1 cellular context compared by ENCODE assay signal in the genomic region with DNA sequence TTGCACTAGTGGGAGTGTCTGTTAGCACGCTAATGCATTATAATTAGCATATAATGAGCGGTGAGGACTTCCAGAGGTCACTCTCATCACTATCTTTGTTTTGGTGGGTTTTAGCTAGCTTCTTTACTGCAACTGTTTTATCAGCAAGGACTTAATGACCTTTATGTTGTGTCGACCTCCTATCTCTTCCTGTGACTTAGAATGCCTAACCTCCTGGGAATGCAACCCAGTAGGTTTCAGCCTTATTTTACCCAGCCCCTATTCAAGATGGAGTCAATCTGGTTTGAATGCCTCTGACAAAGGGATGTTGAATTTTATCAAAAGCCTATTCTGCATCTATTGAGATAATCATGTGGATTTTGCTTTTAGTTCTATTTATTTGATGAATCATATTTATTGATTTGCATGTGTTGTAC.
TF ChIP-seq lines count a peak whose summit lies in the region.

No MANE protein-coding gene starts in this region.

TF ChIP-seq in K562, 482 proteins besides CTCF, POLR2A, EP300 and RAD21 (continued from another document):
- no peak for TF ChIP-seq HNRNPLL (IDR thresholded peaks at IDR 0.05; ENCODE audit: low read depth, low read length, poor library complexity, severe bottlenecking)
- TF ChIP-seq, protein P1, sequence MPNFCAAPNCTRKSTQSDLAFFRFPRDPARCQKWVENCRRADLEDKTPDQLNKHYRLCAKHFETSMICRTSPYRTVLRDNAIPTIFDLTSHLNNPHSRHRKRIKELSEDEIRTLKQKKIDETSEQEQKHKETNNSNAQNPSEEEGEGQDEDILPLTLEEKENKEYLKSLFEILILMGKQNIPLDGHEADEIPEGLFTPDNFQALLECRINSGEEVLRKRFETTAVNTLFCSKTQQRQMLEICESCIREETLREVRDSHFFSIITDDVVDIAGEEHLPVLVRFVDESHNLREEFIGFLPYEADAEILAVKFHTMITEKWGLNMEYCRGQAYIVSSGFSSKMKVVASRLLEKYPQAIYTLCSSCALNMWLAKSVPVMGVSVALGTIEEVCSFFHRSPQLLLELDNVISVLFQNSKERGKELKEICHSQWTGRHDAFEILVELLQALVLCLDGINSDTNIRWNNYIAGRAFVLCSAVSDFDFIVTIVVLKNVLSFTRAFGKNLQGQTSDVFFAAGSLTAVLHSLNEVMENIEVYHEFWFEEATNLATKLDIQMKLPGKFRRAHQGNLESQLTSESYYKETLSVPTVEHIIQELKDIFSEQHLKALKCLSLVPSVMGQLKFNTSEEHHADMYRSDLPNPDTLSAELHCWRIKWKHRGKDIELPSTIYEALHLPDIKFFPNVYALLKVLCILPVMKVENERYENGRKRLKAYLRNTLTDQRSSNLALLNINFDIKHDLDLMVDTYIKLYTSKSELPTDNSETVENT (CRISPR knock-in tag; IDR thresholded peaks at IDR 0.05), result no peak
- TF ChIP-seq, protein P2, sequence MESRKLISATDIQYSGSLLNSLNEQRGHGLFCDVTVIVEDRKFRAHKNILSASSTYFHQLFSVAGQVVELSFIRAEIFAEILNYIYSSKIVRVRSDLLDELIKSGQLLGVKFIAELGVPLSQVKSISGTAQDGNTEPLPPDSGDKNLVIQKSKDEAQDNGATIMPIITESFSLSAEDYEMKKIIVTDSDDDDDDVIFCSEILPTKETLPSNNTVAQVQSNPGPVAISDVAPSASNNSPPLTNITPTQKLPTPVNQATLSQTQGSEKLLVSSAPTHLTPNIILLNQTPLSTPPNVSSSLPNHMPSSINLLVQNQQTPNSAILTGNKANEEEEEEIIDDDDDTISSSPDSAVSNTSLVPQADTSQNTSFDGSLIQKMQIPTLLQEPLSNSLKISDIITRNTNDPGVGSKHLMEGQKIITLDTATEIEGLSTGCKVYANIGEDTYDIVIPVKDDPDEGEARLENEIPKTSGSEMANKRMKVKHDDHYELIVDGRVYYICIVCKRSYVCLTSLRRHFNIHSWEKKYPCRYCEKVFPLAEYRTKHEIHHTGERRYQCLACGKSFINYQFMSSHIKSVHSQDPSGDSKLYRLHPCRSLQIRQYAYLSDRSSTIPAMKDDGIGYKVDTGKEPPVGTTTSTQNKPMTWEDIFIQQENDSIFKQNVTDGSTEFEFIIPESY (CRISPR knock-in tag; IDR thresholded peaks at IDR 0.05), result no peak
- no peak for TF ChIP-seq FOXP1 (CRISPR knock-in tag; IDR thresholded peaks at IDR 0.05)
- TF ChIP-seq, protein P3, sequence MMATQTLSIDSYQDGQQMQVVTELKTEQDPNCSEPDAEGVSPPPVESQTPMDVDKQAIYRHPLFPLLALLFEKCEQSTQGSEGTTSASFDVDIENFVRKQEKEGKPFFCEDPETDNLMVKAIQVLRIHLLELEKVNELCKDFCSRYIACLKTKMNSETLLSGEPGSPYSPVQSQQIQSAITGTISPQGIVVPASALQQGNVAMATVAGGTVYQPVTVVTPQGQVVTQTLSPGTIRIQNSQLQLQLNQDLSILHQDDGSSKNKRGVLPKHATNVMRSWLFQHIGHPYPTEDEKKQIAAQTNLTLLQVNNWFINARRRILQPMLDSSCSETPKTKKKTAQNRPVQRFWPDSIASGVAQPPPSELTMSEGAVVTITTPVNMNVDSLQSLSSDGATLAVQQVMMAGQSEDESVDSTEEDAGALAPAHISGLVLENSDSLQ (IDR thresholded peaks at IDR 0.05), result no peak; the same call in 1 of the 2 replicates
- no peak for TF ChIP-seq PHF20 (IDR thresholded peaks at IDR 0.05; ENCODE audit: partially characterized antibody)
- TF ChIP-seq NR3C1 (CRISPR knock-in tag; IDR thresholded peaks at IDR 0.05), result no peak
- TF ChIP-seq, protein P4, sequence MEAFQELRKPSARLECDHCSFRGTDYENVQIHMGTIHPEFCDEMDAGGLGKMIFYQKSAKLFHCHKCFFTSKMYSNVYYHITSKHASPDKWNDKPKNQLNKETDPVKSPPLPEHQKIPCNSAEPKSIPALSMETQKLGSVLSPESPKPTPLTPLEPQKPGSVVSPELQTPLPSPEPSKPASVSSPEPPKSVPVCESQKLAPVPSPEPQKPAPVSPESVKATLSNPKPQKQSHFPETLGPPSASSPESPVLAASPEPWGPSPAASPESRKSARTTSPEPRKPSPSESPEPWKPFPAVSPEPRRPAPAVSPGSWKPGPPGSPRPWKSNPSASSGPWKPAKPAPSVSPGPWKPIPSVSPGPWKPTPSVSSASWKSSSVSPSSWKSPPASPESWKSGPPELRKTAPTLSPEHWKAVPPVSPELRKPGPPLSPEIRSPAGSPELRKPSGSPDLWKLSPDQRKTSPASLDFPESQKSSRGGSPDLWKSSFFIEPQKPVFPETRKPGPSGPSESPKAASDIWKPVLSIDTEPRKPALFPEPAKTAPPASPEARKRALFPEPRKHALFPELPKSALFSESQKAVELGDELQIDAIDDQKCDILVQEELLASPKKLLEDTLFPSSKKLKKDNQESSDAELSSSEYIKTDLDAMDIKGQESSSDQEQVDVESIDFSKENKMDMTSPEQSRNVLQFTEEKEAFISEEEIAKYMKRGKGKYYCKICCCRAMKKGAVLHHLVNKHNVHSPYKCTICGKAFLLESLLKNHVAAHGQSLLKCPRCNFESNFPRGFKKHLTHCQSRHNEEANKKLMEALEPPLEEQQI (IDR thresholded peaks at IDR 0.05), result no peak
- TF ChIP-seq EWSR1 (IDR thresholded peaks at IDR 0.05; ENCODE audit: borderline replicate concordance, low read depth, partially characterized antibody), result no peak
- TF ChIP-seq ATF7 (IDR thresholded peaks at IDR 0.05), result no peak
- TF ChIP-seq, protein P5, sequence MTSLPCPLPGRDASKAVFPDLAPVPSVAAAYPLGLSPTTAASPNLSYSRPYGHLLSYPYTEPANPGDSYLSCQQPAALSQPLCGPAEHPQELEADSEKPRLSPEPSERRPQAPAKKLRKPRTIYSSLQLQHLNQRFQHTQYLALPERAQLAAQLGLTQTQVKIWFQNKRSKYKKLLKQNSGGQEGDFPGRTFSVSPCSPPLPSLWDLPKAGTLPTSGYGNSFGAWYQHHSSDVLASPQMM (CRISPR knock-in tag; IDR thresholded peaks at IDR 0.05), result no peak
- no peak for TF ChIP-seq HDGF (IDR thresholded peaks at IDR 0.05)
- TF ChIP-seq BRD4 (IDR thresholded peaks at IDR 0.05), result no peak
- TF ChIP-seq ARHGAP35 (IDR thresholded peaks at IDR 0.05; ENCODE audit: partially characterized antibody), result no peak
- TF ChIP-seq MCM2 (IDR thresholded peaks at IDR 0.05; ENCODE audit: low read depth), result no peak
- TF ChIP-seq, protein P6, sequence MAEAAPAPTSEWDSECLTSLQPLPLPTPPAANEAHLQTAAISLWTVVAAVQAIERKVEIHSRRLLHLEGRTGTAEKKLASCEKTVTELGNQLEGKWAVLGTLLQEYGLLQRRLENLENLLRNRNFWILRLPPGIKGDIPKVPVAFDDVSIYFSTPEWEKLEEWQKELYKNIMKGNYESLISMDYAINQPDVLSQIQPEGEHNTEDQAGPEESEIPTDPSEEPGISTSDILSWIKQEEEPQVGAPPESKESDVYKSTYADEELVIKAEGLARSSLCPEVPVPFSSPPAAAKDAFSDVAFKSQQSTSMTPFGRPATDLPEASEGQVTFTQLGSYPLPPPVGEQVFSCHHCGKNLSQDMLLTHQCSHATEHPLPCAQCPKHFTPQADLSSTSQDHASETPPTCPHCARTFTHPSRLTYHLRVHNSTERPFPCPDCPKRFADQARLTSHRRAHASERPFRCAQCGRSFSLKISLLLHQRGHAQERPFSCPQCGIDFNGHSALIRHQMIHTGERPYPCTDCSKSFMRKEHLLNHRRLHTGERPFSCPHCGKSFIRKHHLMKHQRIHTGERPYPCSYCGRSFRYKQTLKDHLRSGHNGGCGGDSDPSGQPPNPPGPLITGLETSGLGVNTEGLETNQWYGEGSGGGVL (CRISPR knock-in tag; IDR thresholded peaks at IDR 0.05), result no peak
- no peak for TF ChIP-seq ZNF224 (CRISPR knock-in tag; IDR thresholded peaks at IDR 0.05)
- TF ChIP-seq SMC3 (conservative IDR thresholded peaks at IDR 0.05; ENCODE audit: insufficient read depth, low read depth, low read length), result no peak
- no peak for TF ChIP-seq CBX1 (IDR thresholded peaks at IDR 0.05; ENCODE audit: low read depth)
- no peak for TF ChIP-seq RBM14 (IDR thresholded peaks at IDR 0.05; ENCODE audit: borderline replicate concordance, insufficient read depth, low read depth, low read length)
- TF ChIP-seq SOX6 (IDR thresholded peaks at IDR 0.05), result peak; percentile 53; the same call in 1 of the 2 replicates
